ENCODE assay signal across 8 cellular contexts in genomic region chr12:52069410-52070242, GRCh38. TPM values are rescaled to one million over a fixed set of nuclear protein-coding genes. Genes with fewer than 3 reads are reported as not detected.
A peak's percentile ranks its signal among the peaks of the same experiment; 100 is the strongest.
DNase-seq lines count a peak whose midpoint lies in the region; ATAC-seq and TF ChIP-seq lines count a peak whose summit lies in the region.

A gene with protein sequence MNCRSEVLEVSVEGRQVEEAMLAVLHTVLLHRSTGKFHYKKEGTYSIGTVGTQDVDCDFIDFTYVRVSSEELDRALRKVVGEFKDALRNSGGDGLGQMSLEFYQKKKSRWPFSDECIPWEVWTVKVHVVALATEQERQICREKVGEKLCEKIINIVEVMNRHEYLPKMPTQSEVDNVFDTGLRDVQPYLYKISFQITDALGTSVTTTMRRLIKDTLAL (plus strand): TSS chr12:52069978. CDS start chr12:52073651, 3,673 bp downstream.

- no peaks in the 10 kb centered on the region for H3K9me3 Mint-ChIP-seq in chondrocyte (ENCODE audit: low read depth)

- H3K27me3 Mint-ChIP-seq in chondrocyte (ENCODE audit: low read depth): peaks cover 2% of the 10 kb centered on the region

- H3K4me1 Mint-ChIP-seq in chondrocyte (ENCODE audit: low read depth): peaks cover 46% of the 10 kb centered on the region

- H3K27me3 ChIP-seq in BJ (ENCODE audit: control insufficient read depth, insufficient read depth, low read length) (no peaks in the 10 kb centered on the region), kidney epithelial cell (ENCODE audit: control insufficient read depth, insufficient read depth, low read length) (no peaks in the 10 kb centered on the region)

- POLR2A ChIA-PET in BJ (lab: Charles Lee): interaction anchor here (0.7 kb wide), 1 partner anchor 10 kb away, joined by 3 read pairs; no protein-coding TSS in a partner anchor

- TF ChIP-seq POLR2A in GM19193 (IDR thresholded peaks at IDR 0.05; ENCODE audit: extremely low read depth, insufficient read depth, insufficient read length): peak; percentile 96

- H3K27ac Mint-ChIP-seq in chondrocyte (ENCODE audit: unreplicated experiment): peak within 1 kb of the TSS; percentile 97

- DNase-seq in BJ (ENCODE audit: low read depth) (peak; percentile 45), NCI-H510A (lab: John Stamatoyannopoulos, UW) (peak; percentile 93), chondrocyte (ENCODE audit: low spot score) (peak; percentile 97), kidney epithelial cell (ENCODE audit: low read depth) (peak; percentile 53)
- DNase-seq in activated CD4-positive, alpha-beta T cell treated with anti-CD3 and anti-CD28 coated beads for 24 hours (ENCODE audit: low read depth in 2 of 2): peak; percentile 70 to 73
- peak; percentile 84 to 87 for DNase-seq in stimulated activated CD4-positive, alpha-beta T cell treated with anti-CD3 and anti-CD28 coated beads, Interleukin-15, amount 100 ng/mL, for 48 hours (ENCODE audit: low read depth in 2 of 2)

- CTCF ChIA-PET in BJ (lab: Yijun Ruan, JAX): interaction anchor here (1.0 to 25.8 kb wide), 11 partner anchors 8 to 40 kb away, joined by 3 to 974 read pairs (median 7); partner anchors contain the start of genes NR4A1 and SMIM41

- H3K4me3 Mint-ChIP-seq in chondrocyte (ENCODE audit: unreplicated experiment): peak within 1 kb of the TSS; percentile 96

- H3K36me3 ChIP-seq in BJ (ENCODE audit: control insufficient read depth, insufficient read depth, low read length) (peaks cover 7% of the 10 kb centered on the region), kidney epithelial cell (ENCODE audit: control insufficient read depth, insufficient read depth, low read length) (no peaks in the 10 kb centered on the region)

- H3K4me3 ChIP-seq in BJ (ENCODE audit: low read depth, low read length) (peak within 1 kb of the TSS; percentile 58), kidney epithelial cell (ENCODE audit: low read depth, low read length) (peak within 1 kb of the TSS; percentile 99)

- peak; percentile 91 for TF ChIP-seq CTCF in BJ (IDR thresholded peaks at IDR 0.05; ENCODE audit: insufficient read depth, low read depth, low read length)
- TF ChIP-seq CTCF in chondrocyte (IDR thresholded peaks at IDR 0.05): peak; percentile 72
- peak; percentile 86 for TF ChIP-seq CTCF in kidney epithelial cell (IDR thresholded peaks at IDR 0.05; ENCODE audit: insufficient read depth, low read length, poor library complexity, severe bottlenecking)

- peak; percentile 93 for ATAC-seq in HG03439 (IDR thresholded peaks at IDR 0.05; ENCODE audit: unreplicated experiment)

- H3K36me3 Mint-ChIP-seq in chondrocyte (ENCODE audit: low read depth): peaks cover 15% of the 10 kb centered on the region

RNA-seq across cellular contexts. Expression of the gene that starts here (rescaled TPM):
- 115 and 163 TPM in 2 replicates for polyA plus RNA-seq in BJ (2011; rRNA removed)
- polyA minus RNA-seq in BJ (2011; rRNA and poly(A)+ RNA removed): 68.6 and 88.6 TPM in 2 replicates
- total RNA-seq in chondrocyte: 48.0 to 55.1 TPM (median 50.5 TPM) in 3 replicates
- 77.8 and 83.1 TPM in 2 replicates for total RNA-seq in kidney epithelial cell

Comparison
In these comparisons a context has a peak if more than half of its experiments do, and no peak if none do; other contexts are left out.
1. Peak in every context shown above with its lines: DNase-seq, ATAC-seq and H3K4me3 ChIP-seq.
2. DNase-seq: peak in every context shown above with its lines; median percentile 97 in chondrocyte; 93 in NCI-H510A; 86 in stimulated activated CD4-positive, alpha-beta T cell treated with anti-CD3 and anti-CD28 coated beads, Interleukin-15, amount 100 ng/mL, for 48 hours; 72 in activated CD4-positive, alpha-beta T cell treated with anti-CD3 and anti-CD28 coated beads for 24 hours; 53 in kidney epithelial cell; 45 in BJ.